14 cellular contexts compared by ENCODE assay signal in genomic region chr16:65833171-65833871, GRCh38.
DNase-seq lines count a peak whose midpoint lies in the region; FAIRE-seq and TF ChIP-seq lines count a peak whose summit lies in the region.
"Had no signal": no experiment of that assay in that cellular context is flagged by ENCODE, and none has a peak within 500 bp of the region (broad histone marks: within the 10 kb centered on the region; RNA-seq: fewer than 3 reads in every experiment).

No MANE protein-coding gene starts in this region.

- no peak overlapping the region for H3K9ac ChIP-seq in keratinocyte (ENCODE audit: control insufficient read depth, extremely low read depth, insufficient read depth, low read length)

- H3K27me3 ChIP-seq in keratinocyte (ENCODE audit: control insufficient read depth, extremely low read depth, insufficient read depth, low read length) = no peaks in the 10 kb centered on the region
- H3K27me3 ChIP-seq: gastrocnemius medialis, upper lobe of right lung had no signal

- peak; percentile 17 for FAIRE-seq in keratinocyte (lab: Jason Lieb, UNC)
- FAIRE-seq: kidney had no signal

- H4K20me1 ChIP-seq in keratinocyte (ENCODE audit: control insufficient read depth, extremely low read depth, insufficient read depth, low read length) = no peaks in the 10 kb centered on the region

- H3K27ac ChIP-seq in keratinocyte (ENCODE audit: control insufficient read depth, insufficient read depth, low read length) = no peak overlapping the region
- H3K27ac ChIP-seq: gastrocnemius medialis, upper lobe of right lung had no signal

- no peak overlapping the region for H2AFZ ChIP-seq in keratinocyte (ENCODE audit: control insufficient read depth, low read length)

- dilution Hi-C loops in keratinocyte (cut with MboI; ENCODE audit: extremely low pct_ligation_motif_present, low sequenced_read_pairs) = no loop called here

- no peaks in the 10 kb centered on the region for H3K9me1 ChIP-seq in keratinocyte (ENCODE audit: control insufficient read depth, extremely low read depth, insufficient read depth, low read length)

- in situ Hi-C loops in astrocyte of the spinal cord (cut with HindIII; ENCODE audit: low sequenced_read_pairs) = no loop called here

- no peak for TF ChIP-seq CTCF in AG09309 (IDR thresholded peaks at IDR 0.05; ENCODE audit: control insufficient read depth, insufficient read depth, low read depth, low read length, missing control alignments)
- TF ChIP-seq CTCF in astrocyte of the spinal cord (IDR thresholded peaks at IDR 0.05; ENCODE audit: low read depth, low read length) = no peak
- no peak for TF ChIP-seq CTCF in keratinocyte (optimal IDR thresholded peaks at IDR 0.05 in 1 of 3, IDR thresholded peaks at IDR 0.05 in 1 of 3, conservative IDR thresholded peaks at IDR 0.05 in 1 of 3; ENCODE audit: extremely low read depth in 1 of 3, insufficient read depth in 2 of 3, low read length in 3 of 3)

- H3K4me3 ChIP-seq in AG09309 (ENCODE audit: control insufficient read depth, low read depth, low read length) = no peak overlapping the region
- H3K4me3 ChIP-seq in astrocyte of the spinal cord (ENCODE audit: low read depth, low read length) = no peak overlapping the region
- no peak overlapping the region for H3K4me3 ChIP-seq in keratinocyte (ENCODE audit: control insufficient read depth in 2 of 3, extremely low read depth in 1 of 3, insufficient read depth in 2 of 3, low read depth in 1 of 3, low read length in 3 of 3)
- H3K4me3 ChIP-seq: gastrocnemius medialis, mucosa of descending colon, upper lobe of right lung had no signal

- no peaks in the 10 kb centered on the region for H3K79me2 ChIP-seq in keratinocyte (ENCODE audit: control insufficient read depth, insufficient read depth, low read length)

- H3K4me1 ChIP-seq in keratinocyte (ENCODE audit: control insufficient read depth, extremely low read depth, insufficient read depth, low read length) = no peaks in the 10 kb centered on the region
- H3K4me1 ChIP-seq: upper lobe of right lung had no signal

- H3K36me3 ChIP-seq in keratinocyte (ENCODE audit: control insufficient read depth in 2 of 2, extremely low read depth in 1 of 2, insufficient read depth in 2 of 2, low read length in 2 of 2) = no peaks in the 10 kb centered on the region
- H3K36me3 ChIP-seq: gastrocnemius medialis, upper lobe of right lung had no signal

- intact Hi-C loops in posterior cingulate gyrus (cut with DNase I) = no loop called here

- no peaks in the 10 kb centered on the region for H3K9me3 ChIP-seq in keratinocyte (ENCODE audit: control insufficient read depth, low read depth, low read length)
- H3K9me3 ChIP-seq: gastrocnemius medialis, mucosa of descending colon, upper lobe of right lung had no signal

- H3K4me2 ChIP-seq in keratinocyte (ENCODE audit: control insufficient read depth, extremely low read depth, insufficient read depth, low read depth, low read length) = no peak overlapping the region

- DNase-seq in AG09309 (ENCODE audit: low read depth) (peak; percentile 72), HS-5 (ENCODE audit: low read depth) (peak; percentile 68), astrocyte of the spinal cord (ENCODE audit: low read depth, low spot score) (peak; percentile 25), keratinocyte (ENCODE audit: low read depth, low spot score) (peak; percentile 13), NCI-H2196 treated with DMSO at 0.1 percent for 48 hours (lab: John Stamatoyannopoulos, UW; ENCODE audit: unreplicated experiment) (no peak), NCI-H69 (lab: John Stamatoyannopoulos, UW) (no peak), posterior cingulate gyrus (no peak), Kasumi-1 (lab: John Stamatoyannopoulos, UW) (no peak)
- DNase-seq: gastrocnemius medialis; GDM1; kidney; stimulated activated CD4-positive, alpha-beta T cell treated with anti-CD3 and anti-CD28 coated beads, Interleukin-4, amount 100 ng/mL, for 4 hours; upper lobe of right lung had no signal

Comparison
In these comparisons a context has a peak if more than half of its experiments do, and no peak if none do; other contexts are left out.
1. DNase-seq: peak in AG09309 (single experiment), HS-5 (single experiment), astrocyte of the spinal cord (single experiment) and keratinocyte (single experiment); none in NCI-H2196 treated with DMSO at 0.1 percent for 48 hours (single experiment), NCI-H69 (single experiment), posterior cingulate gyrus (0 of 10) and Kasumi-1 (0 of 2).